In the genomic region with DNA sequence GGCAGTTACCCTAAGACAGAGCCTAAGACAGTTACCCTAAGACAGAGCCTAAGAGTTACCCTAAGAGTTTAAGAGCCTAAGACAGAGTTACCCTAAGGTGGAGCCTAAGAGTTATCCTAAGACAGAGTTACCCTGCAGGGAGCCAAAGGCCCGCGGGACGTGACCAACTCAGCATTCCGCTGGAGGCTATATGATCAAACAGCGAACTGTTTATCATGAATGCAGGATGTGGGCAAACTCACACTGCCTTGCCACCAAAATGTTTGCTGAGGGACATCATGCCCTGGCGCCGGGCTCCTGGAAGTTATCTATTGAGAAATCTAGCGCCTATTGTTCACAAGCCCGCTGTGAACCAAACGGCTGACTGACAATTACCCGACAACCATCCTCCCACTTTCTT, we compare ENCODE assay signal across 24 cellular contexts. TPM values are rescaled to one million over a fixed set of nuclear protein-coding genes. Genes with fewer than 3 reads are reported as not detected.
DNase-seq lines count a peak whose midpoint lies in the region; ATAC-seq, FAIRE-seq and TF ChIP-seq lines count a peak whose summit lies in the region.
"Had no signal": no experiment of that assay in that cellular context is flagged by ENCODE, and none has a peak within 500 bp of the region (broad histone marks: within the 10 kb centered on the region; RNA-seq: fewer than 3 reads in every experiment).

No MANE protein-coding gene starts in this region.

- H3K4me2 ChIP-seq in DND-41 (ENCODE audit: insufficient read depth, low read length) = no peak overlapping the region
- H3K4me2 ChIP-seq: SK-N-SH had no signal

- DNase-seq in DND-41 (peak; percentile 63), NCI-H460 (ENCODE audit: extremely low read depth, low read depth) (peak; percentile 53), immature natural killer cell (peak; percentile 57 to 74 (median 63)), pancreas (no peak), NCI-H748 (lab: John Stamatoyannopoulos, UW; ENCODE audit: unreplicated experiment) (no peak)
- DNase-seq in stimulated activated effector memory CD8-positive, alpha-beta T cell treated with anti-CD3 and anti-CD28 coated beads, Interleukin-12 subunit alpha, Interleukin-12 subunit beta, amount 100 ng/mL, for 72 hours (ENCODE audit: low spot score in 2 of 2) = no peak
- DNase-seq: ACHN; C1 segment of cervical spinal cord; DMS79; H9; IMR-90; Kasumi-1; MG63; NCI-H1092 treated with DMSO at 0.1 percent for 48 hours; NCI-H146; NCI-H2029 treated with DMSO at 0.1 percent for 48 hours; NCI-H2171 treated with DMSO at 0.1 percent for 48 hours; NCI-H446; NCI-H69; NK-92 treated with Interleukin-12 subunit alpha and Interleukin-12 subunit beta, amount 100 ng/mL, for 24 hours; SHP77; SK-N-SH had no signal

- no peak for FAIRE-seq in pancreas (lab: Jason Lieb, UNC)
- FAIRE-seq: HTR-8/SVneo had no signal

- TF ChIP-seq CTCF in DND-41 (IDR thresholded peaks at IDR 0.05; ENCODE audit: borderline replicate concordance, extremely low read depth, low read length, poor library complexity, severe bottlenecking) (no peak), pancreas (IDR thresholded peaks at IDR 0.05) (no peak)

- intact Hi-C loops in pancreas (cut with DNase I) = no loop called here

- peaks cover 15% of the 10 kb centered on the region for H3K36me3 ChIP-seq in DND-41 (ENCODE audit: insufficient read depth, low read length)
- H3K36me3 ChIP-seq in pancreas = peaks cover 0 to 30% (median 0%) of the 10 kb centered on the region in 3 donors

- 92 to 96% methylated on average over 11 of the region's 11 CpGs for WGBS in pancreas, 2 donors

- no peaks in the 10 kb centered on the region for H3K4me1 ChIP-seq in DND-41 (ENCODE audit: insufficient read depth, low read length)
- no peaks in the 10 kb centered on the region for H3K4me1 ChIP-seq in pancreas

- H3K9me3 Mint-ChIP-seq in immature natural killer cell = no peaks in the 10 kb centered on the region
- H3K9me3 Mint-ChIP-seq in stimulated activated effector memory CD8-positive, alpha-beta T cell treated with anti-CD3 and anti-CD28 coated beads, Interleukin-12 subunit alpha, Interleukin-12 subunit beta, amount 100 ng/mL, for 72 hours = no peaks in the 10 kb centered on the region

- H3K36me3 Mint-ChIP-seq in immature natural killer cell = peaks cover 10 to 29% (median 14%) of the 10 kb centered on the region in 3 donors
- H3K36me3 Mint-ChIP-seq in stimulated activated effector memory CD8-positive, alpha-beta T cell treated with anti-CD3 and anti-CD28 coated beads, Interleukin-12 subunit alpha, Interleukin-12 subunit beta, amount 100 ng/mL, for 72 hours = peaks cover 35% of the 10 kb centered on the region

- H3K9ac ChIP-seq in DND-41 (ENCODE audit: low read depth, low read length) = no peak overlapping the region
- H3K9ac ChIP-seq: SK-N-SH had no signal

- H3K4me3 ChIP-seq in DND-41 (ENCODE audit: low read depth in 1 of 2, low read length in 2 of 2) (no peak overlapping the region), pancreas (no peak overlapping the region)
- H3K4me3 ChIP-seq: MG63 had no signal

- H4K20me1 ChIP-seq in DND-41 (ENCODE audit: insufficient read depth, low read length) = no peaks in the 10 kb centered on the region

- no peaks in the 10 kb centered on the region for H3K79me2 ChIP-seq in DND-41 (ENCODE audit: insufficient read depth, low read length)

- H3K27ac Mint-ChIP-seq in immature natural killer cell = peak overlapping the region; percentile 56 to 91 (median 90)
- peak overlapping the region; percentile 37 for H3K27ac Mint-ChIP-seq in stimulated activated effector memory CD8-positive, alpha-beta T cell treated with anti-CD3 and anti-CD28 coated beads, Interleukin-12 subunit alpha, Interleukin-12 subunit beta, amount 100 ng/mL, for 72 hours

- H3K27ac ChIP-seq in DND-41 (ENCODE audit: low read length) = no peak overlapping the region
- no peak overlapping the region for H3K27ac ChIP-seq in pancreas

- H3K27me3 ChIP-seq in DND-41 (ENCODE audit: insufficient read depth, low read length, poor library complexity) = no peaks in the 10 kb centered on the region
- H3K27me3 ChIP-seq in pancreas = no peaks in the 10 kb centered on the region
- H3K27me3 ChIP-seq: MG63 had no signal

- peaks cover 38 to 44% of the 10 kb centered on the region in 2 donors for H3K4me1 Mint-ChIP-seq in immature natural killer cell
- peaks cover 8% of the 10 kb centered on the region for H3K4me1 Mint-ChIP-seq in stimulated activated effector memory CD8-positive, alpha-beta T cell treated with anti-CD3 and anti-CD28 coated beads, Interleukin-12 subunit alpha, Interleukin-12 subunit beta, amount 100 ng/mL, for 72 hours

- H3K27me3 Mint-ChIP-seq in immature natural killer cell (ENCODE audit: low read depth in 3 of 3) = peaks cover 0 to 2% (median 1%) of the 10 kb centered on the region in 3 donors

- H2AFZ ChIP-seq in DND-41 (ENCODE audit: low read depth, low read length) = no peak overlapping the region

- H3K9me3 ChIP-seq in DND-41 (ENCODE audit: insufficient read depth, low read length, severe bottlenecking) (no peaks in the 10 kb centered on the region), pancreas (no peaks in the 10 kb centered on the region)
- H3K9me3 ChIP-seq: MG63, SK-N-SH had no signal

- ATAC-seq in DND-41 (ENCODE audit: insufficient read depth, low read depth) = peak; percentile 72
- ATAC-seq in stimulated activated effector memory CD8-positive, alpha-beta T cell treated with anti-CD3 and anti-CD28 coated beads, Interleukin-12 subunit alpha, Interleukin-12 subunit beta, amount 100 ng/mL, for 72 hours = peak; percentile 46
- ATAC-seq in pancreas = no peak
- ATAC-seq in HG02981 (IDR thresholded peaks at IDR 0.05; ENCODE audit: unreplicated experiment) = no peak

- H3K4me3 Mint-ChIP-seq in immature natural killer cell = peak overlapping the region; percentile 68 to 79 (median 77)
- peak overlapping the region; percentile 3 for H3K4me3 Mint-ChIP-seq in stimulated activated effector memory CD8-positive, alpha-beta T cell treated with anti-CD3 and anti-CD28 coated beads, Interleukin-12 subunit alpha, Interleukin-12 subunit beta, amount 100 ng/mL, for 72 hours
- H3K4me3 Mint-ChIP-seq: H9 had no signal

RNA-seq across cellular contexts. Expression of gene BLVRA, which starts 49.9 kb away (rescaled TPM):
- total RNA-seq in NCI-H460 (2014; rRNA removed; shearing (Covaris generic)) = 68.1 and 85.1 TPM in 2 replicates
- 43.0 and 53.9 TPM in 2 replicates for polyA plus RNA-seq in NCI-H460 (2014; cell fraction: nucleus; rRNA removed)
- polyA plus RNA-seq in immature natural killer cell (10 to 100 TPM; 51.0 to 72.3 (median 51.0) TPM), pancreas (10 to 100 TPM; 19.0 to 31.6 TPM)
- 10 to 100 TPM; 12.4 to 21.3 (median 15.4) TPM for total RNA-seq in pancreas

Comparison
In these comparisons a context has a peak if more than half of its experiments do, and no peak if none do; other contexts are left out.
1. ATAC-seq: peak in DND-41 (single experiment) and stimulated activated effector memory CD8-positive, alpha-beta T cell treated with anti-CD3 and anti-CD28 coated beads, Interleukin-12 subunit alpha, Interleukin-12 subunit beta, amount 100 ng/mL, for 72 hours (single experiment); none in pancreas (0 of 4) and HG02981 (single experiment).
2. DNase-seq: peak in DND-41 (single experiment), NCI-H460 (single experiment) and immature natural killer cell (3 of 3); none in stimulated activated effector memory CD8-positive, alpha-beta T cell treated with anti-CD3 and anti-CD28 coated beads, Interleukin-12 subunit alpha, Interleukin-12 subunit beta, amount 100 ng/mL, for 72 hours (0 of 2), pancreas (0 of 6) and NCI-H748 (single experiment).